In genomic region chr11:782264-783174, GRCh38 we compare ENCODE assay signal across 17 cellular contexts. TPM values are rescaled to one million over a fixed set of nuclear protein-coding genes. Genes with fewer than 3 reads are reported as not detected.
DNase-seq lines count a peak whose midpoint lies in the region; ATAC-seq, FAIRE-seq and TF ChIP-seq lines count a peak whose summit lies in the region.
"Had no signal": no experiment of that assay in that cellular context is flagged by ENCODE, and none has a peak within 500 bp of the region (broad histone marks: within the 10 kb centered on the region; RNA-seq: fewer than 3 reads in every experiment).

No MANE protein-coding gene starts in this region.

- H3K4me3 ChIP-seq in GM23248 (no peak overlapping the region), GM12878 (no peak overlapping the region), muscle layer of colon (ENCODE audit: low read depth in 1 of 2, low read length in 2 of 2) (no peak overlapping the region), H7 (ENCODE audit: insufficient read depth, low read depth, low read length) (no peak overlapping the region)
- H3K4me3 ChIP-seq: colonic mucosa had no signal

- H3K4me1 ChIP-seq in GM23248 (ENCODE audit: insufficient read depth) (peaks cover 17% of the 10 kb centered on the region), GM12878 (ENCODE audit: control insufficient read depth, insufficient read depth, low read length) (peaks cover 6% of the 10 kb centered on the region), muscle layer of colon (ENCODE audit: insufficient read depth, low read length) (peaks cover 21% of the 10 kb centered on the region)
- H3K4me1 ChIP-seq: colonic mucosa, foreskin keratinocyte, parathyroid adenoma had no signal

- CTCF ChIA-PET in GM12878 (lab: Yijun Ruan, JAX) = no interaction called here

- H3K79me2 ChIP-seq in GM23248 (ENCODE audit: insufficient read depth) (peaks cover 32% of the 10 kb centered on the region), GM12878 (ENCODE audit: control insufficient read depth, insufficient read depth, low read length) (peaks cover 9% of the 10 kb centered on the region)
- H3K79me2 ChIP-seq: parathyroid adenoma had no signal

- BruUV-seq in GM12878 (replicated peaks; lab: Mats Ljungman, UMichigan) = no TSS peak

- H3K27ac ChIP-seq in GM23248 (peak overlapping the region; percentile 78), GM12878 (ENCODE audit: control insufficient read depth, insufficient read depth) (no peak overlapping the region), muscle layer of colon (ENCODE audit: low read depth, low read length) (no peak overlapping the region)
- H3K27ac ChIP-seq: colonic mucosa, foreskin keratinocyte, parathyroid adenoma had no signal

- FAIRE-seq in GM12878 (lab: Jason Lieb, UNC) = no peak

- H3K4me2 ChIP-seq in GM23248 (ENCODE audit: unreplicated experiment) (no peak overlapping the region), GM12878 (ENCODE audit: control insufficient read depth, insufficient read depth) (no peak overlapping the region)

- TF ChIP-seq CTCF in GM12878 (IDR thresholded peaks at IDR 0.05 in 2 of 3, conservative IDR thresholded peaks at IDR 0.05 in 1 of 3; ENCODE audit: control insufficient read depth in 2 of 3, extremely low read depth in 1 of 3, insufficient read depth in 1 of 3, low read depth in 3 of 3, low read length in 3 of 3) = no peak

- WGBS in GM23248 (ENCODE audit: low coverage in 1 of 2, low lambda C conversion rate in 2 of 2, missing lambda C conversion rate in 2 of 2), 2 experiments = 85 to 88% methylated on average over 35 of the region's 36 CpGs
- 78% methylated on average over 36 of the region's 36 CpGs for WGBS in GM12878 (ENCODE audit: insufficient coverage, insufficient replicate concordance, low lambda C conversion rate, missing lambda C conversion rate)

- H3F3A ChIP-seq in GM23248 (ENCODE audit: insufficient read depth) = peaks cover 28% of the 10 kb centered on the region; the same call in 1 of the 2 replicates

- no peaks in the 10 kb centered on the region for H3K9me2 ChIP-seq in GM23248 (ENCODE audit: insufficient read depth)

- H3K36me3 ChIP-seq in GM23248 (ENCODE audit: low read depth) (peaks cover 3% of the 10 kb centered on the region; the same call in 1 of the 2 replicates), GM12878 (ENCODE audit: control insufficient read depth in 2 of 2, insufficient read depth in 2 of 2, low read length in 1 of 2) (no peaks in the 10 kb centered on the region), muscle layer of colon (ENCODE audit: insufficient read depth, low read length) (no peaks in the 10 kb centered on the region), H7 (replicated peaks; ENCODE audit: control insufficient read depth, insufficient read depth, low read length) (no peaks in the 10 kb centered on the region; the same call in none of the 2 replicates)
- H3K36me3 ChIP-seq: colonic mucosa had no signal

- DNase-seq in GM23248 (no peak), GM12878 (ENCODE audit: low read depth, low spot score) (no peak), hippocampal formation (lab: John Stamatoyannopoulos, UW) (no peak), H7 (no peak)
- no peak for DNase-seq in stimulated activated naive CD4-positive, alpha-beta T cell (lab: John Stamatoyannopoulos, UW)
- DNase-seq: ACHN; activated CD4-positive, alpha-beta T cell treated with anti-CD3 and anti-CD28 coated beads, Interleukin-2, amount 10 ng/mL, durations not matched to agents 7 days and 5 days; activated naive CD4-positive, alpha-beta T cell; stimulated activated CD4-positive, alpha-beta T cell treated with anti-CD3 and anti-CD28 coated beads, Interleukin-2, amount 100 ng/mL, for 48 hours had no signal

- no peak for ATAC-seq in GM12878

- H3K27me3 ChIP-seq in GM23248 (replicated peaks; ENCODE audit: insufficient read depth) = no peaks in the 10 kb centered on the region
- no peaks in the 10 kb centered on the region for H3K27me3 ChIP-seq in GM12878 (replicated peaks in 1 of 2; ENCODE audit: control insufficient read depth in 2 of 2, insufficient read depth in 2 of 2, low read length in 1 of 2)
- H3K27me3 ChIP-seq in muscle layer of colon (ENCODE audit: control insufficient read depth in 1 of 2, insufficient read depth in 2 of 2, low read length in 2 of 2) = no peaks in the 10 kb centered on the region
- H3K27me3 ChIP-seq in H7 (ENCODE audit: control insufficient read depth, insufficient read depth, low read length) = no peaks in the 10 kb centered on the region; the same call in 1 of the 2 replicates
- H3K27me3 ChIP-seq: colonic mucosa, foreskin keratinocyte had no signal

- POLR2A ChIA-PET in GM12878 (lab: Charles Lee) = interaction anchor here (0.6 kb wide), 1 partner anchor 13 kb away, joined by 3 read pairs; no protein-coding TSS in a partner anchor

- peak overlapping the region; percentile 65 for H3K9ac ChIP-seq in GM23248
- no peak overlapping the region for H3K9ac ChIP-seq in GM12878 (ENCODE audit: control insufficient read depth, insufficient read depth, low read length)
- peak overlapping the region; percentile 9 for H3K9ac ChIP-seq in muscle layer of colon (ENCODE audit: low read length)
- H3K9ac ChIP-seq: parathyroid adenoma had no signal

- TF ChIP-seq EP300 in GM12878 (IDR thresholded peaks at IDR 0.05; ENCODE audit: borderline replicate concordance in 1 of 2, control insufficient read depth in 1 of 2, low read depth in 2 of 2, low read length in 2 of 2) = no peak

- TF ChIP-seq RAD21 in GM12878 (IDR thresholded peaks at IDR 0.05; ENCODE audit: insufficient read depth, low read depth, low read length) = no peak

- H2AFZ ChIP-seq in GM23248 (no peak overlapping the region), GM12878 (ENCODE audit: control insufficient read depth, low read depth, low read length) (no peak overlapping the region)
- H2AFZ ChIP-seq: parathyroid adenoma had no signal

- H3K9me3 ChIP-seq in GM23248 (ENCODE audit: low read depth) (no peaks in the 10 kb centered on the region), GM12878 (replicated peaks; ENCODE audit: control insufficient read depth, insufficient read depth, low read length) (no peaks in the 10 kb centered on the region), muscle layer of colon (ENCODE audit: low read length) (no peaks in the 10 kb centered on the region)
- H3K9me3 ChIP-seq: colonic mucosa had no signal

- H4K20me1 ChIP-seq in GM23248 (ENCODE audit: insufficient read depth) = no peaks in the 10 kb centered on the region
- no peaks in the 10 kb centered on the region for H4K20me1 ChIP-seq in GM12878 (ENCODE audit: control insufficient read depth, insufficient read depth)

- RAD21 ChIA-PET in GM12878 (lab: Charles Lee; ENCODE audit: unreplicated experiment) = no interaction called here

- SMC1A ChIA-PET in GM12878 (lab: Charles Lee; ENCODE audit: uncharacterized antibody, unreplicated experiment) = no interaction called here

- peak; percentile 26; the same call in 1 of the 2 replicates for TF ChIP-seq POLR2A in GM12878 (IDR thresholded peaks at IDR 0.05; ENCODE audit: low read depth, low read length)

- in situ Hi-C loops in GM23248 (cut with MboI) = no loop called here
- in situ Hi-C loops in GM12878 (cut with MboI) = no loop called here

- intact Hi-C loops in GM12878 (cut with micrococcal nuclease; ENCODE audit: unreplicated experiment) = no loop called here

RNA-seq across cellular contexts. Expression of gene GATD1, which starts 5.2 kb away (rescaled TPM):
- 38.3 and 45.0 TPM in 2 replicates for total RNA-seq in GM23248 (2014; rRNA removed; shearing (Covaris generic))
- polyA plus RNA-seq in GM23248 (2016; fragmentation: Nextera tagmentation; extraction: Ambion mirVana) (27.0 and 27.4 TPM in 2 replicates), GM12878 (2011; rRNA removed) (11.8 and 17.0 TPM in 2 replicates), GM12878 (2014; fragmentation: Illumina TruSeq; extraction: Trizol) (4.3 and 18.5 TPM in 2 replicates), GM12878 (2014; fragmentation: Nextera tagmentation; extraction: Ambion mirVana) (1 to 10 TPM; 1.2 to 3.3 TPM), GM12878 (2014; rRNA removed) (85.8 and 92.6 TPM in 2 replicates), GM12878 (2016; fragmentation: Nextera tagmentation; extraction: Ambion mirVana) (10 to 100 TPM; 24.3 to 28.0 TPM)
- total RNA-seq in GM12878 (2013; cell fraction: nucleolus; rRNA removed) = 169 and 199 TPM in 2 replicates
- total RNA-seq in GM12878 (2014; rRNA removed) (19.0 and 28.2 TPM in 2 replicates), GM12878 (2014; rRNA removed; fragmentation: Illumina TruSeq; extraction: Trizol) (16.3 and 20.3 TPM in 2 replicates), GM12878 (2021) (59.7 and 62.3 TPM in 2 replicates)
- 29.1 TPM for polyA plus RNA-seq in GM12878 (2011; ENCODE audit: low read depth)
- 30.5 and 60.2 TPM in 2 replicates for polyA plus RNA-seq in GM12878 (2011; cell fraction: cytosol; rRNA removed)
- polyA plus RNA-seq in GM12878 (2011; cell fraction: nucleus; rRNA removed) = 246 and 392 TPM in 2 replicates
- polyA plus RNA-seq in GM12878 (2012) = 21.7 and 24.5 TPM in 2 replicates
- polyA minus RNA-seq in GM12878 (2011; rRNA and poly(A)+ RNA removed) = 8.6 and 24.9 TPM in 2 replicates
- 8.4 and 13.1 TPM in 2 replicates for polyA minus RNA-seq in GM12878 (2011; cell fraction: cytosol; rRNA and poly(A)+ RNA removed)
- 23.9 and 49.5 TPM in 2 replicates for polyA minus RNA-seq in GM12878 (2011; cell fraction: nucleus; rRNA and poly(A)+ RNA removed)
- 48.7 and 54.6 TPM in 2 replicates for total RNA-seq in H7 (2014; rRNA removed; shearing (Covaris generic))

RNA-seq across cellular contexts. Expression of gene CEND1, which starts 7.4 kb away (rescaled TPM):
- 2.1 and 2.8 TPM in 2 replicates for total RNA-seq in GM23248 (2014; rRNA removed; shearing (Covaris generic))
- polyA plus RNA-seq in GM23248 (2016; fragmentation: Nextera tagmentation; extraction: Ambion mirVana) = 3.4 and 3.9 TPM in 2 replicates
- 0.59 and 1.2 TPM in 2 replicates for total RNA-seq in GM12878 (2013; cell fraction: nucleolus; rRNA removed)
- total RNA-seq in GM12878 (2014; rRNA removed) = 5.5 and 7.2 TPM in 2 replicates
- total RNA-seq in GM12878 (2014; rRNA removed; fragmentation: Illumina TruSeq; extraction: Trizol) = 1.3 and 2.2 TPM in 2 replicates
- 6.9 and 9.0 TPM in 2 replicates for total RNA-seq in GM12878 (2021)
- polyA plus RNA-seq in GM12878 (2011; ENCODE audit: low read depth) = 0.83 TPM
- 0.22 and 0.31 TPM in 2 replicates for polyA plus RNA-seq in GM12878 (2011; rRNA removed)
- 1.2 and 1.5 TPM in 2 replicates for polyA plus RNA-seq in GM12878 (2011; cell fraction: cytosol; rRNA removed)
- polyA plus RNA-seq in GM12878 (2011; cell fraction: nucleus; rRNA removed) = 1.2 and 2.8 TPM in 2 replicates
- 2.0 and 3.4 TPM in 2 replicates for polyA plus RNA-seq in GM12878 (2012)
- 0.35 and 1.4 TPM in 2 replicates for polyA plus RNA-seq in GM12878 (2014; fragmentation: Illumina TruSeq; extraction: Trizol)
- under 1 TPM in 1 of 2 experiments, not detected in 1; 0.55 TPM for polyA plus RNA-seq in GM12878 (2014; fragmentation: Nextera tagmentation; extraction: Ambion mirVana)
- polyA plus RNA-seq in GM12878 (2014; rRNA removed) = 7.3 and 10.1 TPM in 2 replicates
- 10 to 100 TPM; 12.7 to 13.6 TPM for polyA plus RNA-seq in GM12878 (2016; fragmentation: Nextera tagmentation; extraction: Ambion mirVana)
- 0.21 TPM in 1 of 2 replicates, not detected in the other for polyA minus RNA-seq in GM12878 (2011; rRNA and poly(A)+ RNA removed)
- 0.67 and 1.4 TPM in 2 replicates for polyA minus RNA-seq in GM12878 (2011; cell fraction: cytosol; rRNA and poly(A)+ RNA removed)
- polyA minus RNA-seq in GM12878 (2011; cell fraction: nucleus; rRNA and poly(A)+ RNA removed) = 0.36 and 0.77 TPM in 2 replicates
- 0.14 TPM in 1 of 2 replicates, not detected in the other for total RNA-seq in H7 (2014; rRNA removed; shearing (Covaris generic))
- total RNA-seq: foreskin keratinocyte, H4, liver, subcutaneous adipose tissue had no signal
- polyA plus RNA-seq: CD4-positive, alpha-beta memory T cell; liver had no signal

RNA-seq across cellular contexts. Expression of gene SLC25A22, which starts 15.6 kb away (rescaled TPM):
- total RNA-seq in GM23248 (2014; rRNA removed; shearing (Covaris generic)) = 10.5 and 13.9 TPM in 2 replicates
- polyA plus RNA-seq in GM23248 (2016; fragmentation: Nextera tagmentation; extraction: Ambion mirVana) (18.7 and 19.4 TPM in 2 replicates), GM12878 (2011; rRNA removed) (2.9 and 8.0 TPM in 2 replicates), GM12878 (2014; fragmentation: Illumina TruSeq; extraction: Trizol) (0.68 and 3.3 TPM in 2 replicates), GM12878 (2014; fragmentation: Nextera tagmentation; extraction: Ambion mirVana) (under 1 TPM; 0.27 to 0.46 TPM), GM12878 (2014; rRNA removed) (14.8 and 21.1 TPM in 2 replicates), GM12878 (2016; fragmentation: Nextera tagmentation; extraction: Ambion mirVana) (10 to 100 TPM; 14.4 to 18.4 TPM)
- total RNA-seq in GM12878 (2013; cell fraction: nucleolus; rRNA removed) = 16.7 and 17.1 TPM in 2 replicates
- total RNA-seq in GM12878 (2014; rRNA removed) (7.5 and 8.3 TPM in 2 replicates), GM12878 (2014; rRNA removed; fragmentation: Illumina TruSeq; extraction: Trizol) (3.6 and 3.9 TPM in 2 replicates), GM12878 (2021) (22.8 and 27.0 TPM in 2 replicates)
- polyA plus RNA-seq in GM12878 (2011; ENCODE audit: low read depth) = 2.6 TPM
- 5.8 and 10.9 TPM in 2 replicates for polyA plus RNA-seq in GM12878 (2011; cell fraction: cytosol; rRNA removed)
- polyA plus RNA-seq in GM12878 (2011; cell fraction: nucleus; rRNA removed) = 86.1 and 121 TPM in 2 replicates
- 13.0 and 13.2 TPM in 2 replicates for polyA plus RNA-seq in GM12878 (2012)
- 10.6 and 12.7 TPM in 2 replicates for polyA minus RNA-seq in GM12878 (2011; rRNA and poly(A)+ RNA removed)
- 9.0 and 9.8 TPM in 2 replicates for polyA minus RNA-seq in GM12878 (2011; cell fraction: cytosol; rRNA and poly(A)+ RNA removed)
- 16.7 and 27.7 TPM in 2 replicates for polyA minus RNA-seq in GM12878 (2011; cell fraction: nucleus; rRNA and poly(A)+ RNA removed)
- 25.2 and 25.6 TPM in 2 replicates for total RNA-seq in H7 (2014; rRNA removed; shearing (Covaris generic))

RNA-seq across cellular contexts. Expression of gene PIDD1, which starts 22.5 kb away (rescaled TPM):
- 4.2 and 6.4 TPM in 2 replicates for total RNA-seq in GM23248 (2014; rRNA removed; shearing (Covaris generic))
- 7.3 and 8.5 TPM in 2 replicates for polyA plus RNA-seq in GM23248 (2016; fragmentation: Nextera tagmentation; extraction: Ambion mirVana)
- 27.7 and 33.8 TPM in 2 replicates for total RNA-seq in GM12878 (2013; cell fraction: nucleolus; rRNA removed)
- 15.6 and 19.1 TPM in 2 replicates for total RNA-seq in GM12878 (2014; rRNA removed)
- 3.8 and 4.0 TPM in 2 replicates for total RNA-seq in GM12878 (2014; rRNA removed; fragmentation: Illumina TruSeq; extraction: Trizol)
- 33.7 and 42.0 TPM in 2 replicates for total RNA-seq in GM12878 (2021)
- polyA plus RNA-seq in GM12878 (2011; ENCODE audit: low read depth) = 5.8 TPM
- polyA plus RNA-seq in GM12878 (2011; rRNA removed) = 2.8 and 8.0 TPM in 2 replicates
- 15.9 and 28.4 TPM in 2 replicates for polyA plus RNA-seq in GM12878 (2011; cell fraction: cytosol; rRNA removed)
- 277 and 344 TPM in 2 replicates for polyA plus RNA-seq in GM12878 (2011; cell fraction: nucleus; rRNA removed)
- polyA plus RNA-seq in GM12878 (2012) = 23.5 and 27.2 TPM in 2 replicates
- polyA plus RNA-seq in GM12878 (2014; fragmentation: Illumina TruSeq; extraction: Trizol) = 0.54 and 2.1 TPM in 2 replicates
- polyA plus RNA-seq in GM12878 (2014; fragmentation: Nextera tagmentation; extraction: Ambion mirVana) = under 1 TPM; 0.11 to 0.84 TPM
- 52.2 and 64.4 TPM in 2 replicates for polyA plus RNA-seq in GM12878 (2014; rRNA removed)
- polyA plus RNA-seq in GM12878 (2016; fragmentation: Nextera tagmentation; extraction: Ambion mirVana) = 10 to 100 TPM; 52.6 to 53.6 TPM
- polyA minus RNA-seq in GM12878 (2011; rRNA and poly(A)+ RNA removed) = 3.9 and 12.7 TPM in 2 replicates
- polyA minus RNA-seq in GM12878 (2011; cell fraction: cytosol; rRNA and poly(A)+ RNA removed) = 7.5 and 9.9 TPM in 2 replicates
- polyA minus RNA-seq in GM12878 (2011; cell fraction: nucleus; rRNA and poly(A)+ RNA removed) = 30.1 and 49.1 TPM in 2 replicates
- 16.8 and 31.0 TPM in 2 replicates for total RNA-seq in H7 (2014; rRNA removed; shearing (Covaris generic))

RNA-seq across cellular contexts. Expression of gene RPLP2, which starts 27.2 kb away (rescaled TPM):
- 162 and 263 TPM in 2 replicates for total RNA-seq in GM23248 (2014; rRNA removed; shearing (Covaris generic))
- polyA plus RNA-seq in GM23248 (2016; fragmentation: Nextera tagmentation; extraction: Ambion mirVana) = 726 and 744 TPM in 2 replicates
- total RNA-seq in GM12878 (2013; cell fraction: nucleolus; rRNA removed) = 58.4 and 73.0 TPM in 2 replicates
- total RNA-seq in GM12878 (2014; rRNA removed) = 1,170 and 1,176 TPM in 2 replicates
- total RNA-seq in GM12878 (2014; rRNA removed; fragmentation: Illumina TruSeq; extraction: Trizol) = 1,135 and 1,241 TPM in 2 replicates
- total RNA-seq in GM12878 (2021) = 3,558 and 3,573 TPM in 2 replicates
- 3,216 TPM for polyA plus RNA-seq in GM12878 (2011; ENCODE audit: low read depth)
- 443 and 711 TPM in 2 replicates for polyA plus RNA-seq in GM12878 (2011; rRNA removed)
- polyA plus RNA-seq in GM12878 (2011; cell fraction: cytosol; rRNA removed) = 1,333 and 1,853 TPM in 2 replicates
- 557 and 616 TPM in 2 replicates for polyA plus RNA-seq in GM12878 (2011; cell fraction: nucleus; rRNA removed)
- 3,626 and 3,659 TPM in 2 replicates for polyA plus RNA-seq in GM12878 (2012)
- polyA plus RNA-seq in GM12878 (2014; fragmentation: Illumina TruSeq; extraction: Trizol) = 125 and 488 TPM in 2 replicates
- 1,000 to 10,000 TPM; 1,446 to 3,075 TPM for polyA plus RNA-seq in GM12878 (2014; fragmentation: Nextera tagmentation; extraction: Ambion mirVana)
- 1,595 and 1,805 TPM in 2 replicates for polyA plus RNA-seq in GM12878 (2014; rRNA removed)
- polyA plus RNA-seq in GM12878 (2016; fragmentation: Nextera tagmentation; extraction: Ambion mirVana) = 1,000 to 10,000 TPM; 1,515 to 1,516 TPM
- polyA minus RNA-seq in GM12878 (2011; rRNA and poly(A)+ RNA removed) = 655 and 1,020 TPM in 2 replicates
- polyA minus RNA-seq in GM12878 (2011; cell fraction: cytosol; rRNA and poly(A)+ RNA removed) = 836 and 935 TPM in 2 replicates
- 148 and 193 TPM in 2 replicates for polyA minus RNA-seq in GM12878 (2011; cell fraction: nucleus; rRNA and poly(A)+ RNA removed)
- total RNA-seq in H7 (2014; rRNA removed; shearing (Covaris generic)) = 786 and 794 TPM in 2 replicates
